In genomic region chr4:25233737-25234389, GRCh38 we compare ENCODE assay signal across 8 cellular contexts. TPM values are rescaled to one million over a fixed set of nuclear protein-coding genes. Genes with fewer than 3 reads are reported as not detected.
DNase-seq lines count a peak whose midpoint lies in the region; ATAC-seq and TF ChIP-seq lines count a peak whose summit lies in the region.

Gene PI4K2B (plus strand): TSS chr4:25234033. CDS start chr4:25234164, 131 bp downstream.

- H4K20me1 ChIP-seq in PC-9 (ENCODE audit: insufficient read depth) = no peaks in the 10 kb centered on the region

- TF ChIP-seq CTCF in PC-9 (conservative IDR thresholded peaks at IDR 0.05) = no peak

- H3F3A ChIP-seq in PC-9 (ENCODE audit: insufficient read depth, low read depth) = peaks cover 4% of the 10 kb centered on the region; the same call in 1 of the 2 replicates

- intact Hi-C loops in PC-9 (cut with micrococcal nuclease; ENCODE audit: unreplicated experiment) = loop anchor here (1.0 to 5.0 kb wide), 3 partner anchors 74 to 133 kb away; partner anchors contain the start of genes SEPSECS and ZCCHC4

- H3K9me3 ChIP-seq in PC-9 (ENCODE audit: insufficient read depth, low read depth) = no peaks in the 10 kb centered on the region
- H3K9me3 ChIP-seq in muscle layer of colon (ENCODE audit: low read length) = peaks cover 6% of the 10 kb centered on the region

- H3K79me2 ChIP-seq in PC-9 (ENCODE audit: low read depth) = peaks cover 31% of the 10 kb centered on the region

- CTCF ChIA-PET in PC-9 (lab: Charles Lee) = interaction anchor here (0.5 to 2.2 kb wide), 2 partner anchors 79 to 112 kb away, joined by 4 to 12 read pairs; partner anchors contain the start of gene ZCCHC4

- TF ChIP-seq POLR2A in erythroblast (IDR thresholded peaks at IDR 0.05; ENCODE audit: low read length) = peak; percentile 84

- H3K4me3 ChIP-seq in Jurkat, Clone E6-1 (ENCODE audit: low read length) = peak within 1 kb of the TSS; percentile 74
- H3K4me3 ChIP-seq in PC-9 (peak within 1 kb of the TSS; percentile 78), muscle layer of colon (ENCODE audit: low read depth in 1 of 2, low read length in 2 of 2) (peak within 1 kb of the TSS; percentile 88 to 91)

- DNase-seq in DMS153 (lab: John Stamatoyannopoulos, UW) (peak; percentile 56), PC-9 (peak; percentile 77 to 94), erythroblast (lab: John Stamatoyannopoulos, UW) (peak; percentile 94 to 96)
- DNase-seq in Jurkat, Clone E6-1 (ENCODE audit: low read depth, low spot score) = peak; percentile 69
- DNase-seq in activated T-cell treated with anti-CD3 and anti-CD28 coated beads, Interleukin-2, amount 50 U/mL, for 1 hour = peak; percentile 94
- DNase-seq in stimulated activated CD8-positive, alpha-beta memory T cell treated with anti-CD3 and anti-CD28 coated beads, Interleukin-7, amount 100 ng/mL, for 4 hours (ENCODE audit: low read depth in 2 of 2) = peak; percentile 84 to 89

- peaks cover 5% of the 10 kb centered on the region for H3K4me1 ChIP-seq in PC-9 (replicated peaks; ENCODE audit: insufficient read depth)
- H3K4me1 ChIP-seq in muscle layer of colon (ENCODE audit: insufficient read depth, low read length) = peaks cover 8% of the 10 kb centered on the region

- ATAC-seq in GM21619 (IDR thresholded peaks at IDR 0.05; ENCODE audit: unreplicated experiment) = peak; percentile 68

- POLR2A ChIA-PET in PC-9 (lab: Charles Lee; ENCODE audit: unreplicated experiment) = interaction anchor here (0.5 to 1.0 kb wide), 5 partner anchors 72 to 761 kb away, joined by 4 to 12 read pairs (median 8); partner anchors contain the start of genes SEPSECS and ZCCHC4

- H3K36me3 ChIP-seq in PC-9 (ENCODE audit: low read depth) (no peaks in the 10 kb centered on the region), muscle layer of colon (ENCODE audit: insufficient read depth, low read length) (no peaks in the 10 kb centered on the region)

- H2AFZ ChIP-seq in PC-9 = peak within 1 kb of the TSS; percentile 88

- H3K27me3 ChIP-seq in PC-9 (ENCODE audit: insufficient read depth, low read depth) = no peaks in the 10 kb centered on the region
- no peaks in the 10 kb centered on the region for H3K27me3 ChIP-seq in muscle layer of colon (ENCODE audit: control insufficient read depth in 1 of 2, insufficient read depth in 2 of 2, low read length in 2 of 2)

- peak within 1 kb of the TSS; percentile 83 for H3K4me2 ChIP-seq in PC-9

- H3K9me2 ChIP-seq in PC-9 (ENCODE audit: insufficient read depth) = no peaks in the 10 kb centered on the region

- BruUV-seq in PC-9 (replicated peaks; lab: Mats Ljungman, UMichigan) = no TSS peak

- H3K27ac ChIP-seq in PC-9 = peak within 1 kb of the TSS; percentile 26
- peak within 1 kb of the TSS; percentile 87 for H3K27ac ChIP-seq in muscle layer of colon (ENCODE audit: low read depth, low read length)

- H3K9ac ChIP-seq in muscle layer of colon (ENCODE audit: low read length) = peak within 1 kb of the TSS; percentile 40

RNA-seq across cellular contexts. Expression of gene PI4K2B, which starts in this region (rescaled TPM):
- 15.2 TPM for polyA plus RNA-seq in Jurkat, Clone E6-1 (2012; ENCODE audit: insufficient read depth, insufficient read length)
- 16.4 and 19.3 TPM in 2 replicates for total RNA-seq in PC-9 (2021)

Comparison
In these comparisons a context has a peak if more than half of its experiments do, and no peak if none do; other contexts are left out.
1. Peak in every context shown above with its lines: DNase-seq, ATAC-seq, H3K4me3 ChIP-seq and H3K27ac ChIP-seq.